In the genomic region with DNA sequence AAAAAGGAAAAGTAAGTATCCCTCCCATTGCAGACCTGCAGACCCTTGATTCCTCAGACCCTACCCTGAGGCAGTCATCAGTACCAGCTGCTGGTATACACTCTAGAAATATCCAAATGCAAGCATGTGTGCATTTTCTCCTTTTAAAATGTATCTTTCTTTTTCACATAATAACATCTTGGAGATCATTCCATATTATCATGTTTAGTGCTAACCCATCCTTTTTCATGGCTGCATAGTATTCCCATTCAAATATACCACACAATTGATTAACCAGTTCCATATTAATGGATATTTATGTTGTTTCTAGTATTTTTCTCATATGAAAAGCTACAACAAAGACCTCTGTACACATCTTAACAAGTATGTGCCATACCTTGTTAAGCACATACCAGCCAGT, we compare ENCODE assay signal across 3 cellular contexts.
A peak's percentile ranks its signal among the peaks of the same experiment; 100 is the strongest.
TF ChIP-seq lines count a peak whose summit lies in the region.

No MANE protein-coding gene starts in this region.

TF ChIP-seq in HEK293, 187 proteins besides CTCF, POLR2A, EP300 and RAD21:
- TF ChIP-seq ZFHX2 (tag by site-specific recombination; conservative IDR thresholded peaks at IDR 0.05) (no peak), ZFP3 (tag by site-specific recombination; IDR thresholded peaks at IDR 0.05; ENCODE audit: low read depth) (no peak), ZNF146 (tag by site-specific recombination; IDR thresholded peaks at IDR 0.05) (peak; percentile 100), ZNF626 (tag by site-specific recombination; IDR thresholded peaks at IDR 0.05) (0 out of 2 replicates have a peak, but pooled peaks have one; percentile 25)
- TF ChIP-seq, protein P1, sequence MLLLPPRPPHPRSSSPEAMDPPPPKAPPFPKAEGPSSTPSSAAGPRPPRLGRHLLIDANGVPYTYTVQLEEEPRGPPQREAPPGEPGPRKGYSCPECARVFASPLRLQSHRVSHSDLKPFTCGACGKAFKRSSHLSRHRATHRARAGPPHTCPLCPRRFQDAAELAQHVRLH (tag by site-specific recombination; IDR thresholded peaks at IDR 0.05) = peak; percentile 91
- TF ChIP-seq, protein P2, sequence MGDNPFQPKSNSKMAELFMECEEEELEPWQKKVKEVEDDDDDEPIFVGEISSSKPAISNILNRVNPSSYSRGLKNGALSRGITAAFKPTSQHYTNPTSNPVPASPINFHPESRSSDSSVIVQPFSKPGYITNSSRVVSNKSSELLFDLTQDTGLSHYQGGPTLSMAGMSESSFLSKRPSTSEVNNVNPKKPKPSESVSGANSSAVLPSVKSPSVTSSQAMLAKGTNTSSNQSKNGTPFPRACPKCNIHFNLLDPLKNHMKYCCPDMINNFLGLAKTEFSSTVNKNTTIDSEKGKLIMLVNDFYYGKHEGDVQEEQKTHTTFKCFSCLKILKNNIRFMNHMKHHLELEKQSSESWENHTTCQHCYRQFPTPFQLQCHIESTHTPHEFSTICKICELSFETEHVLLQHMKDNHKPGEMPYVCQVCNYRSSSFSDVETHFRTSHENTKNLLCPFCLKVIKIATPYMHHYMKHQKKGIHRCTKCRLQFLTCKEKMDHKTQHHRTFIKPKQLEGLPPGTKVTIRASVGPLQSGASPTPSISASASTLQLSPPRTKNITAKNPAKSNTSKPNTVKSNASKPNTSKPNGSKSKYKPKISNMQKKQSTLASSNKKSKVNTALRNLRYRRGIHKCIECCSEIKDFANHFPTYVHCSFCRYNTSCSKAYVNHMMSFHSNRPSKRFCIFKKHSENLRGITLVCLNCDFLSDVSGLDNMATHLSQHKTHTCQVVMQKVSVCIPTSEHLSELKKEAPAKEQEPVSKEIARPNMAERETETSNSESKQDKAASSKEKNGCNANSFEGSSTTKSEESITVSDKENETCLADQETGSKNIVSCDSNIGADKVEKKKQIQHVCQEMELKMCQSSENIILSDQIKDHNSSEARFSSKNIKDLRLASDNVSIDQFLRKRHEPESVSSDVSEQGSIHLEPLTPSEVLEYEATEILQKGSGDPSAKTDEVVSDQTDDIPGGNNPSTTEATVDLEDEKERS (tag by site-specific recombination; IDR thresholded peaks at IDR 0.05) = peak; percentile 74; the same call in 1 of the 2 replicates

TF ChIP-seq in K562, 482 proteins besides CTCF, POLR2A, EP300 and RAD21:
- 0 out of 3 replicates have a peak, but pooled peaks of 1 of the 2 experiments have one; percentile 20 for TF ChIP-seq CBX3 (IDR thresholded peaks at IDR 0.05; ENCODE audit: borderline replicate concordance in 1 of 2, low read length in 2 of 2)
- 0 out of 2 replicates have a peak, but pooled peaks have one; percentile 30 for TF ChIP-seq HDAC2 (IDR thresholded peaks at IDR 0.05)
- TF ChIP-seq ZNF146 (CRISPR knock-in tag; IDR thresholded peaks at IDR 0.05; ENCODE audit: unreplicated experiment) = peak; percentile 100
- TF ChIP-seq RCOR1 (IDR thresholded peaks at IDR 0.05; ENCODE audit: borderline replicate concordance in 1 of 2, low read depth in 2 of 2, low read length in 2 of 2) = 0 out of 4 replicates have a peak, but pooled peaks of 1 of the 2 experiments have one; percentile 25
- no peak for TF ChIP-seq ARHGAP35 (IDR thresholded peaks at IDR 0.05; ENCODE audit: partially characterized antibody)
- peak; percentile 49 to 64; a peak in 2 of 4 replicates for TF ChIP-seq KDM1A (IDR thresholded peaks at IDR 0.05)
- peak; percentile 70 for TF ChIP-seq CHD4 (IDR thresholded peaks at IDR 0.05; ENCODE audit: insufficient read depth, insufficient replicate concordance, low read depth, low read length, poor library complexity, severe bottlenecking)
- TF ChIP-seq RBM25 (IDR thresholded peaks at IDR 0.05; ENCODE audit: low read depth, low read length, severe bottlenecking) = peak; percentile 97
- TF ChIP-seq RBM14 (IDR thresholded peaks at IDR 0.05; ENCODE audit: borderline replicate concordance, insufficient read depth, low read depth, low read length) = no peak
- peak; percentile 70; the same call in 1 of the 2 replicates for TF ChIP-seq BCOR (IDR thresholded peaks at IDR 0.05)
- peak; percentile 56; the same call in 1 of the 2 replicates for TF ChIP-seq ADNP (tag; IDR thresholded peaks at IDR 0.05)

TF ChIP-seq in endothelial cell of umbilical vein, 7 proteins besides CTCF, POLR2A, EP300 and RAD21:
- TF ChIP-seq, protein P3, sequence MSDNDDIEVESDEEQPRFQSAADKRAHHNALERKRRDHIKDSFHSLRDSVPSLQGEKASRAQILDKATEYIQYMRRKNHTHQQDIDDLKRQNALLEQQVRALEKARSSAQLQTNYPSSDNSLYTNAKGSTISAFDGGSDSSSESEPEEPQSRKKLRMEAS (IDR thresholded peaks at IDR 0.05; ENCODE audit: insufficient read depth, insufficient read length) = no peak
- TF ChIP-seq FOS (IDR thresholded peaks at IDR 0.05; ENCODE audit: borderline replicate concordance, insufficient read depth, low read length) = no peak
- TF ChIP-seq MYC (IDR thresholded peaks at IDR 0.05; ENCODE audit: low read depth, low read length) = no peak
- TF ChIP-seq GATA2 (IDR thresholded peaks at IDR 0.05; ENCODE audit: insufficient read depth, insufficient read length, low read depth, low read length) = no peak
- TF ChIP-seq EZH2 (IDR thresholded peaks at IDR 0.05; ENCODE audit: borderline replicate concordance, low read depth, low read length, severe bottlenecking) = no peak
- no peak for TF ChIP-seq POLR2AphosphoS5 (IDR thresholded peaks at IDR 0.05; ENCODE audit: insufficient read depth, low read depth, low read length)
- TF ChIP-seq JUN (IDR thresholded peaks at IDR 0.05; ENCODE audit: borderline replicate concordance, insufficient read depth, insufficient read length, low read depth) = no peak
